1 cellular context compared by ENCODE assay signal in genomic region chr2:226600184-226600583, GRCh38.
TF ChIP-seq lines count a peak whose summit lies in the region.

No MANE protein-coding gene starts in this region.

TF ChIP-seq in K562, 482 proteins besides CTCF, POLR2A, EP300 and RAD21:
- TF ChIP-seq CEBPB (tag; IDR thresholded peaks at IDR 0.05) (0 out of 2 replicates have a peak, but pooled peaks have one; percentile 13), SETDB1 (IDR thresholded peaks at IDR 0.05; ENCODE audit: low read length) (no peak), NCOA4 (IDR thresholded peaks at IDR 0.05; ENCODE audit: partially characterized antibody) (no peak), ZNF217 (CRISPR knock-in tag; IDR thresholded peaks at IDR 0.05) (no peak), PHF20 (IDR thresholded peaks at IDR 0.05; ENCODE audit: partially characterized antibody) (no peak), MCM3 (IDR thresholded peaks at IDR 0.05) (no peak), ARID2 (IDR thresholded peaks at IDR 0.05) (no peak), KDM1A (IDR thresholded peaks at IDR 0.05) (no peak)
